11 cellular contexts compared by ENCODE assay signal in genomic region chr11:123122341-123122740, GRCh38.
DNase-seq lines count a peak whose midpoint lies in the region; ATAC-seq, FAIRE-seq and TF ChIP-seq lines count a peak whose summit lies in the region.
"Had no signal": no experiment of that assay in that cellular context is flagged by ENCODE, and none has a peak within 500 bp of the region (broad histone marks: within the 10 kb centered on the region; RNA-seq: fewer than 3 reads in every experiment).

No MANE protein-coding gene starts in this region.

- CTCF ChIA-PET in A673 (lab: Charles Lee): interaction anchor here (1.0 to 1.4 kb wide), 2 partner anchors 19 to 125 kb away, joined by 3 read pairs; no protein-coding TSS in a partner anchor
- CTCF ChIA-PET in CD8-positive, alpha-beta memory T cell (lab: Charles Lee): no interaction called here

- H3K27ac ChIP-seq in A673 (ENCODE audit: low read depth, low read length, poor library complexity, severe bottlenecking): peak overlapping the region; percentile 60
- peak overlapping the region; percentile 51 for H3K27ac ChIP-seq in RWPE2 (ENCODE audit: poor library complexity, severe bottlenecking)
- peak overlapping the region; percentile 50 to 78 (median 72) for H3K27ac ChIP-seq in esophagus squamous epithelium
- no peak overlapping the region for H3K27ac ChIP-seq in CD8-positive, alpha-beta memory T cell (ENCODE audit: low read depth, low read length)

- TF ChIP-seq CTCF in A673 (conservative IDR thresholded peaks at IDR 0.05; ENCODE audit: low read depth, low read length) (no peak), RWPE2 (IDR thresholded peaks at IDR 0.05; ENCODE audit: poor library complexity, severe bottlenecking) (no peak), esophagus squamous epithelium (IDR thresholded peaks at IDR 0.05) (no peak), nephron progenitor cell (IDR thresholded peaks at IDR 0.05) (no peak)

- H3K4me1 ChIP-seq in A673 (ENCODE audit: insufficient read depth, low read length, poor library complexity, severe bottlenecking) (peaks cover 25% of the 10 kb centered on the region), RWPE2 (ENCODE audit: insufficient read depth, poor library complexity, severe bottlenecking) (peaks cover 29% of the 10 kb centered on the region), esophagus squamous epithelium (peaks cover 0 to 32% (median 8%) of the 10 kb centered on the region in 3 donors)
- H3K4me1 ChIP-seq in CD8-positive, alpha-beta memory T cell (ENCODE audit: insufficient read depth, low read length): no peaks in the 10 kb centered on the region

- H3K4me1 Mint-ChIP-seq in nephron progenitor cell: peaks cover 28% of the 10 kb centered on the region
- peaks cover 0 to 5% (median 0%) of the 10 kb centered on the region in 3 donors for H3K4me1 Mint-ChIP-seq in CD8-positive, alpha-beta memory T cell

- POLR2A ChIA-PET in A673 (lab: Charles Lee; ENCODE audit: low non-redundant PET): no interaction called here
- POLR2A ChIA-PET in CD8-positive, alpha-beta memory T cell (lab: Charles Lee): no interaction called here

- H3K4me3 ChIP-seq in A673 (ENCODE audit: low read depth, low read length, poor library complexity, severe bottlenecking): no peak overlapping the region
- H3K4me3 ChIP-seq in RWPE2 (ENCODE audit: severe bottlenecking): no peak overlapping the region
- H3K4me3 ChIP-seq in esophagus squamous epithelium: no peak overlapping the region
- no peak overlapping the region for H3K4me3 ChIP-seq in CD8-positive, alpha-beta memory T cell (ENCODE audit: low read length)

- H3K36me3 Mint-ChIP-seq in nephron progenitor cell (ENCODE audit: low read depth): peaks cover 7% of the 10 kb centered on the region
- peaks cover 0 to 2% (median 0%) of the 10 kb centered on the region in 3 donors for H3K36me3 Mint-ChIP-seq in CD8-positive, alpha-beta memory T cell

- FAIRE-seq in RCC 7860 (lab: Jason Lieb, UNC): no peak

- H3K27me3 ChIP-seq in A673 (replicated peaks; ENCODE audit: insufficient read depth, low read depth, low read length, poor library complexity) (no peaks in the 10 kb centered on the region), RWPE2 (ENCODE audit: insufficient read depth, poor library complexity, severe bottlenecking) (no peaks in the 10 kb centered on the region), esophagus squamous epithelium (no peaks in the 10 kb centered on the region)
- H3K27me3 ChIP-seq in CD8-positive, alpha-beta memory T cell (ENCODE audit: insufficient read depth, low read length, poor library complexity, severe bottlenecking): no peaks in the 10 kb centered on the region

- H3K27ac Mint-ChIP-seq in nephron progenitor cell: peak overlapping the region; percentile 96
- peak overlapping the region in 1 of 8 donors; percentile 33 for H3K27ac Mint-ChIP-seq in CD8-positive, alpha-beta memory T cell

- WGBS in esophagus squamous epithelium, 2 donors: 49 to 64% methylated on average over 8 of the region's 8 CpGs

- peaks cover 3% of the 10 kb centered on the region for H3K9me3 Mint-ChIP-seq in nephron progenitor cell
- H3K9me3 Mint-ChIP-seq in CD8-positive, alpha-beta memory T cell: no peaks in the 10 kb centered on the region

- intact Hi-C loops in A673 (cut with micrococcal nuclease; ENCODE audit: unreplicated experiment): no loop called here
- intact Hi-C loops in esophagus squamous epithelium (cut with DNase I): no loop called here

- peaks cover 5% of the 10 kb centered on the region for H3K27me3 Mint-ChIP-seq in nephron progenitor cell (ENCODE audit: low read depth, poor library complexity)
- peaks cover 8 to 23% of the 10 kb centered on the region in 2 donors for H3K27me3 Mint-ChIP-seq in CD8-positive, alpha-beta memory T cell

- DNase-seq in A673 (ENCODE audit: low spot score) (peak; percentile 52), RWPE2 (ENCODE audit: low spot score) (no peak), esophagus squamous epithelium (lab: John Stamatoyannopoulos, UW) (no peak), nephron progenitor cell (no peak), HPDE6-E6E7 (ENCODE audit: extremely low spot score) (no peak), RCC 7860 (ENCODE audit: low spot score) (no peak)
- no peak for DNase-seq in activated CD4-positive, alpha-beta T cell treated with anti-CD3 and anti-CD28 coated beads for 4 hours
- DNase-seq in CD8-positive, alpha-beta memory T cell: no peak
- DNase-seq: activated effector memory CD4-positive, alpha-beta T cell treated with anti-CD3 and anti-CD28 coated beads, Interleukin-2, amount 50 U/mL, for 16 hours; NCI-H345; T-helper 2 cell had no signal

- no peak overlapping the region for H3K4me3 Mint-ChIP-seq in nephron progenitor cell
- no peak overlapping the region for H3K4me3 Mint-ChIP-seq in CD8-positive, alpha-beta memory T cell

- peak; percentile 36; the same call in 2 of the 3 replicates for ATAC-seq in RWPE2 (ENCODE audit: low read depth)

- H3K36me3 ChIP-seq in A673 (ENCODE audit: insufficient read depth, low read length, poor library complexity, severe bottlenecking) (no peaks in the 10 kb centered on the region), RWPE2 (ENCODE audit: low read depth) (no peaks in the 10 kb centered on the region), esophagus squamous epithelium (no peaks in the 10 kb centered on the region)
- H3K36me3 ChIP-seq in CD8-positive, alpha-beta memory T cell (ENCODE audit: insufficient read depth, low read length): no peaks in the 10 kb centered on the region

- no peak for TF ChIP-seq POLR2A in esophagus squamous epithelium (IDR thresholded peaks at IDR 0.05)

- H3K9me3 ChIP-seq in A673 (ENCODE audit: low read depth, low read length, poor library complexity, severe bottlenecking) (no peaks in the 10 kb centered on the region), RWPE2 (ENCODE audit: severe bottlenecking) (no peaks in the 10 kb centered on the region), esophagus squamous epithelium (no peaks in the 10 kb centered on the region)
- H3K9me3 ChIP-seq in CD8-positive, alpha-beta memory T cell (ENCODE audit: low read length): no peaks in the 10 kb centered on the region

- BruUV-seq in A673 (replicated peaks; lab: Mats Ljungman, UMichigan): no TSS peak
